In the genomic region with DNA sequence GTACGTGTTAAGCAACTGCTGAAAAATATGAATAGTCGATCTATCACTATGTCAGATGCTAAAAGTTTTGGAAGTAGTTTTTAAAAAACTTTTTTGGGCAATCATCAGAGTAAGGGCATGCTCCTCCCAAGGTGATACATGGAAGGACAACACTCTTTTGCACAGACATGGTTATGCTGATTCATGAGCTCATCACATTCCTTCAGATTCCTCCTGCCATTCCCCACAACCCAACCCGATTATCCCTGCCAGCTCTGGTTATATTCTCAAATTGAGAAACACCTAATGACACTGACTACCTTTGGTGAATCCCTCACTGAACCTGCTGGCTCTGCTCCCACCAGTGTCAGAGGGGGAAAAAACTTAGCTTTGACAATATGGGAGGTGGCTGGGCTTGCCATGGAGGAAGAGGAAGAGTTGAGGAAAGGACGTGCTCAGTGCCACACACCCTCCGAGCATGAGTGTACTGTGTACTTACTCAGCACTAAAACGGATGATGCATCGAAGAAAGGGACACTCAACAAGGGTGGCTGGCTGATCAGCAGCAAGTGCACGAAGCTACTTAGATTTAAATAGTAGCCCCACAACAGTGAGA, we compare ENCODE assay signal across 35 cellular contexts.
"Had no signal": no experiment of that assay in that cellular context is flagged by ENCODE, and none has a peak within 500 bp of the region (broad histone marks: within the 10 kb centered on the region; RNA-seq: fewer than 3 reads in every experiment).

No MANE protein-coding gene starts in this region.

- H2AFZ ChIP-seq: parathyroid adenoma had no signal

- H3K4me2 ChIP-seq: SK-N-SH had no signal

- H3K9me3 ChIP-seq: heart right ventricle, left ventricle myocardium inferior, right atrium auricular region, SK-N-SH, testis, transverse colon had no signal

- H3K9ac ChIP-seq: parathyroid adenoma, SK-N-SH had no signal

- H3K4me3 Mint-ChIP-seq: activated B cell treated with CpG ODN at 0.5 μM for 24 hours; activated CD4-positive, alpha-beta T cell treated with anti-CD3 and anti-CD28 coated beads for 36 hours; activated T-cell treated with anti-CD3 and anti-CD28 coated beads, Interleukin-2, amount 50 U/mL, for 24 hours; central memory CD8-positive, alpha-beta T cell; mesothelial cell of epicardium; neural crest cell; T-helper 17 cell had no signal

- H3K9me3 Mint-ChIP-seq: activated B cell treated with CpG ODN at 0.5 μM for 24 hours; activated T-cell treated with anti-CD3 and anti-CD28 coated beads, Interleukin-2, amount 50 U/mL, for 24 hours; central memory CD8-positive, alpha-beta T cell; mesothelial cell of epicardium; naive B cell; neural crest cell had no signal

- H3K79me2 ChIP-seq: parathyroid adenoma had no signal

- H3K4me3 ChIP-seq: heart right ventricle, left ventricle myocardium inferior, lung, right atrium auricular region, testis, transverse colon had no signal

- DNase-seq: activated B cell treated with CpG ODN at 0.5 μM for 24 hours; activated CD4-positive, alpha-beta T cell treated with anti-CD3 and anti-CD28 coated beads for 36 hours; activated CD4-positive, alpha-beta T cell treated with anti-CD3 and anti-CD28 coated beads, Interleukin-2, amount 50 U/mL, for 48 hours; activated CD8-positive, alpha-beta memory T cell treated with anti-CD3 and anti-CD28 coated beads for 24 hours; activated CD8-positive, alpha-beta memory T cell treated with anti-CD3 and anti-CD28 coated beads, Interleukin-2, amount 50 U/mL, for 4 hours; activated gamma-delta T cell; activated naive CD4-positive, alpha-beta T cell treated with anti-CD3 and anti-CD28 coated beads, Interleukin-2, amount 50 U/mL, for 16 hours; activated T-cell treated with anti-CD3 and anti-CD28 coated beads, Interleukin-2, amount 50 U/mL, for 24 hours; amniotic stem cell; brain microvascular endothelial cell; dermis blood vessel endothelial cell; effector CD4-positive, alpha-beta T cell; foreskin melanocyte; heart right ventricle; kidney glomerular epithelial cell; left ventricle myocardium inferior; naive B cell; nucleus accumbens; SK-N-SH; stimulated activated CD4-positive, alpha-beta T cell treated with anti-CD3 and anti-CD28 coated beads, Interleukin-15, amount 100 ng/mL, for 24 hours; stimulated activated CD4-positive, alpha-beta T cell treated with anti-CD3 and anti-CD28 coated beads, Interleukin-2, amount 100 ng/mL, for 24 hours; stimulated activated naive CD4-positive, alpha-beta T cell; T-helper 17 cell; T1000; testis; transverse colon had no signal

- H3K4me1 Mint-ChIP-seq: activated B cell treated with CpG ODN at 0.5 μM for 24 hours; activated CD4-positive, alpha-beta T cell treated with anti-CD3 and anti-CD28 coated beads for 36 hours; central memory CD8-positive, alpha-beta T cell; mesothelial cell of epicardium; naive B cell had no signal

- H3K27ac ChIP-seq: brain microvascular endothelial cell, heart right ventricle, left ventricle myocardium inferior, parathyroid adenoma, right atrium auricular region, testis, transverse colon had no signal

- H3K27me3 ChIP-seq: brain microvascular endothelial cell, heart right ventricle, right atrium auricular region, testis, transverse colon had no signal

- FAIRE-seq: astrocyte, colon, endometrium had no signal

- H3K27ac Mint-ChIP-seq: activated B cell treated with CpG ODN at 0.5 μM for 24 hours; activated CD4-positive, alpha-beta T cell treated with anti-CD3 and anti-CD28 coated beads for 36 hours; mesothelial cell of epicardium; naive B cell; T-helper 17 cell had no signal

- ATAC-seq: activated CD4-positive, alpha-beta T cell treated with anti-CD3 and anti-CD28 coated beads for 36 hours; heart right ventricle; T-helper 17 cell had no signal

- H3K4me1 ChIP-seq: heart right ventricle, left ventricle myocardium inferior, parathyroid adenoma, right atrium auricular region, testis, transverse colon had no signal
